Comparison of ENCODE assay signal across 10 cellular contexts in the genomic region with DNA sequence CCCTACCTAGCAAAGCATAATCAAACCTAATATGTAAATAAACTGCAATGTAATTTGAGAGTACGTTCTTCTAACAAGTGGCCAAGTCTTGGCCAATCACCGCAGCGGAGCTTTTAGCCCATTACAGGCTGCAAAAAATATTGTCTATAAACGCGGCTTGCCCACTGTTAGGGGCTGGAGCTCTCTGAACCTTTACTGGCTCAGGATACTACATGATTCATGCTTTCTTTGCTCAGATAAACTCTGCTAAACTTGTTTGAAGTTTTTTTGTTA. TPM values are rescaled to one million over a fixed set of nuclear protein-coding genes. Genes with fewer than 3 reads are reported as not detected.
DNase-seq lines count a peak whose midpoint lies in the region; ATAC-seq and TF ChIP-seq lines count a peak whose summit lies in the region.
"Had no signal": no experiment of that assay in that cellular context is flagged by ENCODE, and none has a peak within 500 bp of the region (broad histone marks: within the 10 kb centered on the region; RNA-seq: fewer than 3 reads in every experiment).

No MANE protein-coding gene starts in this region.

- H3K4me2 ChIP-seq in BLaER1 = peak overlapping the region; percentile 88

- H3K4me3 ChIP-seq in BLaER1 (no peak overlapping the region), lower lobe of right lung (peak overlapping the region; percentile 84)

- CTCF ChIA-PET in T-cell (lab: Charles Lee) = interaction anchor here in 1 of 2 donors (0.6 kb wide), 1 partner anchor 61 kb away, joined by 3 read pairs; no protein-coding TSS in a partner anchor

- POLR2A ChIA-PET in T-cell (lab: Charles Lee) = no interaction called here

- no peaks in the 10 kb centered on the region for H3K27me3 Mint-ChIP-seq in T-cell

- intact Hi-C loops in lower lobe of right lung (cut with DNase I) = no loop called here

- H3K4me1 ChIP-seq in BLaER1 (peaks cover 40% of the 10 kb centered on the region), lower lobe of right lung (peaks cover 46% of the 10 kb centered on the region)

- ATAC-seq in T-cell (replicated peaks in 1 of 4) (no peak), lower lobe of right lung (peak in 1 of 2 donors; percentile 20), HG02981 (IDR thresholded peaks at IDR 0.05; ENCODE audit: unreplicated experiment) (no peak), omental fat pad (ENCODE audit: low FRiP score) (no peak), HG02588 (IDR thresholded peaks at IDR 0.05; ENCODE audit: unreplicated experiment) (no peak)

- no peaks in the 10 kb centered on the region for H3K36me3 ChIP-seq in BLaER1
- no peaks in the 10 kb centered on the region for H3K36me3 ChIP-seq in lower lobe of right lung

- DNase-seq in GF-D8 (lab: John Stamatoyannopoulos, UW) (peak; percentile 25), T-cell (no peak), lower lobe of right lung (no peak), omental fat pad (ENCODE audit: low spot score) (no peak)
- DNase-seq in activated effector memory CD4-positive, alpha-beta T cell treated with anti-CD3 and anti-CD28 coated beads, Interleukin-2, amount 50 U/mL, for 16 hours = no peak
- DNase-seq: activated CD4-positive, CD25-positive, alpha-beta regulatory T cell; stimulated activated naive CD4-positive, alpha-beta T cell treated with Interleukin-2 at 50 U/mL for 16 hours had no signal

- H3K27ac Mint-ChIP-seq in T-cell = no peak overlapping the region

- peak overlapping the region; percentile 13 to 96 (median 95) for H3K4me3 Mint-ChIP-seq in T-cell

- no peak overlapping the region for H3K9ac ChIP-seq in BLaER1

- H3K36me3 Mint-ChIP-seq in T-cell = no peaks in the 10 kb centered on the region

- H3K27ac ChIP-seq in BLaER1 = no peak overlapping the region
- peak overlapping the region; percentile 88 for H3K27ac ChIP-seq in lower lobe of right lung

- H3K27me3 ChIP-seq in BLaER1 (no peaks in the 10 kb centered on the region), lower lobe of right lung (ENCODE audit: low read depth) (no peaks in the 10 kb centered on the region)

- H3K9me3 ChIP-seq in BLaER1 (no peaks in the 10 kb centered on the region), lower lobe of right lung (no peaks in the 10 kb centered on the region)

- TF ChIP-seq CTCF in lower lobe of right lung (IDR thresholded peaks at IDR 0.05) (no peak), omental fat pad (IDR thresholded peaks at IDR 0.05) (no peak)

- H4K20me1 ChIP-seq in BLaER1 = peaks cover 32% of the 10 kb centered on the region

- peaks cover 50 to 54% (median 52%) of the 10 kb centered on the region in 3 donors for H3K4me1 Mint-ChIP-seq in T-cell

- H3K9me3 Mint-ChIP-seq in T-cell = no peaks in the 10 kb centered on the region

RNA-seq across cellular contexts. Expression of gene HADH, which starts 1.0 kb away (rescaled TPM):
- 10 to 100 TPM; 14.2 to 25.0 (median 17.8) TPM for total RNA-seq in T-cell
- 48.2 TPM for total RNA-seq in lower lobe of right lung
- 100 to 1,000 TPM in 3 of 4 donors, 10 to 100 TPM in 1; 80.2 to 154 (median 119) TPM for total RNA-seq in omental fat pad

RNA-seq across cellular contexts. Expression of gene CYP2U1, which starts 57.4 kb away (rescaled TPM):
- 1 to 10 TPM; 3.3 to 7.8 (median 5.8) TPM for total RNA-seq in T-cell
- 11.0 TPM for total RNA-seq in lower lobe of right lung
- 10 to 100 TPM in 3 of 4 donors, 1 to 10 TPM in 1; 9.2 to 15.6 (median 14.4) TPM for total RNA-seq in omental fat pad
